In the genomic region with DNA sequence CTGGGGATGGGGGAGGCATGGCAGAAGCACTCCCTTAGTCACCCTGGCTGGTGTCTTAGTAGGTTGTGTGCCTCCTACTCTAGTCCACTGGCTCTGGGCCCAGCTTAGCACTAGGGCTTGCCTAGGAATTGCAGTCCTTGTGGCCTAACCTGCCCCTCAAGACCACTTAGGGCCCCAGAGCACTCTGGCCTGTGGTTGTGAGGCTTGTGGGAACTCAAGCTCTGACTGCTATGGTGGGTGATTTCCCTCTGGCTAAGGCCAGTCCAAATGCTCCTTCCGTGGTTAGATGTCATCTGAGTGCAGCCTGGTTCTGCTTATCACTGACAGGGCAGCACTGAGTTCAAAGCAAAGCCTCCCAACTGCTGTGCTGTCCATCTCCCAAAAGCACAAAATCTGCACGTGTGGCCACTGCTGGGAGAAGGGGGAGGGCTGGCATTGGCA, we compare ENCODE assay signal across 12 cellular contexts. TPM values are rescaled to one million over a fixed set of nuclear protein-coding genes. Genes with fewer than 3 reads are reported as not detected.
DNase-seq lines count a peak whose midpoint lies in the region; ATAC-seq, FAIRE-seq and TF ChIP-seq lines count a peak whose summit lies in the region.
"Had no signal": no experiment of that assay in that cellular context is flagged by ENCODE, and none has a peak within 500 bp of the region (broad histone marks: within the 10 kb centered on the region; RNA-seq: fewer than 3 reads in every experiment).

No MANE protein-coding gene starts in this region.

- intact Hi-C loops in right lobe of liver (cut with DNase I): no loop called here
- intact Hi-C loops in CD4-positive, alpha-beta T cell (cut with DNase I, micrococcal nuclease): no loop called here

- no peak for TF ChIP-seq POLR2A in right lobe of liver (IDR thresholded peaks at IDR 0.05)

- H3K36me3 Mint-ChIP-seq in CD4-positive, CD25-positive, alpha-beta regulatory T cell: no peaks in the 10 kb centered on the region
- no peaks in the 10 kb centered on the region for H3K36me3 Mint-ChIP-seq in astrocyte (ENCODE audit: low read depth, unreplicated experiment)
- no peaks in the 10 kb centered on the region for H3K36me3 Mint-ChIP-seq in CD4-positive, alpha-beta T cell (ENCODE audit: low read depth)

- no peak for FAIRE-seq in astrocyte (lab: Jason Lieb, UNC)

- WGBS in right lobe of liver (ENCODE audit: insufficient coverage, low coverage, low lambda C conversion rate, missing lambda C conversion rate): 20% methylated on average over 2 of the region's 2 CpGs

- H3K4me1 ChIP-seq in CD4-positive, CD25-positive, alpha-beta regulatory T cell (ENCODE audit: control insufficient read depth, insufficient read depth, low read length, poor library complexity, severe bottlenecking): no peaks in the 10 kb centered on the region
- H3K4me1 ChIP-seq in astrocyte (ENCODE audit: insufficient read depth, low read length) (no peaks in the 10 kb centered on the region), right lobe of liver (peaks cover 0 to 14% (median 0%) of the 10 kb centered on the region in 4 donors)

- peaks cover 0 to 2% (median 0%) of the 10 kb centered on the region in 4 donors for H3K4me1 Mint-ChIP-seq in CD4-positive, CD25-positive, alpha-beta regulatory T cell
- peaks cover 21% of the 10 kb centered on the region for H3K4me1 Mint-ChIP-seq in astrocyte (ENCODE audit: low read depth, unreplicated experiment)
- no peaks in the 10 kb centered on the region for H3K4me1 Mint-ChIP-seq in CD4-positive, alpha-beta T cell (ENCODE audit: low read depth)

- peaks cover 0 to under 1% (median 0%) of the 10 kb centered on the region in 7 donors for H3K9me3 Mint-ChIP-seq in CD4-positive, CD25-positive, alpha-beta regulatory T cell
- H3K9me3 Mint-ChIP-seq in astrocyte (ENCODE audit: unreplicated experiment): peaks cover 2% of the 10 kb centered on the region
- H3K9me3 Mint-ChIP-seq in CD4-positive, alpha-beta T cell: no peaks in the 10 kb centered on the region

- H3K79me2 ChIP-seq in astrocyte (ENCODE audit: insufficient read depth, low read length): no peaks in the 10 kb centered on the region

- peak in 1 of 2 donors; percentile 43 for ATAC-seq in CD4-positive, CD25-positive, alpha-beta regulatory T cell (ENCODE audit: low read depth in 2 of 2)
- ATAC-seq in HG03039 (IDR thresholded peaks at IDR 0.05; ENCODE audit: unreplicated experiment) (peak; percentile 70), right lobe of liver (peak; percentile 30 to 70 (median 42))
- ATAC-seq in CD4-positive, alpha-beta T cell (ENCODE audit: poor library complexity): no peak

- DNase-seq in CD4-positive, CD25-positive, alpha-beta regulatory T cell: no peak
- DNase-seq in astrocyte (ENCODE audit: low read depth) (peak; percentile 38), right lobe of liver (no peak), cortex of kidney (lab: John Stamatoyannopoulos, UW) (no peak), substantia nigra (lab: John Stamatoyannopoulos, UW) (no peak), NCI-H2227 (lab: John Stamatoyannopoulos, UW; ENCODE audit: unreplicated experiment) (no peak)
- DNase-seq in CD4-positive, alpha-beta T cell: no peak
- DNase-seq: activated CD4-positive, alpha-beta T cell treated with anti-CD3 and anti-CD28 coated beads for 4 hours; C1 segment of cervical spinal cord; NCI-H526 had no signal

- peaks cover 19% of the 10 kb centered on the region for H3K27me3 Mint-ChIP-seq in CD4-positive, CD25-positive, alpha-beta regulatory T cell
- no peaks in the 10 kb centered on the region for H3K27me3 Mint-ChIP-seq in astrocyte (ENCODE audit: low read depth, unreplicated experiment)
- H3K27me3 Mint-ChIP-seq in CD4-positive, alpha-beta T cell: peaks cover 3% of the 10 kb centered on the region

- H4K20me1 ChIP-seq in astrocyte (ENCODE audit: insufficient read depth, low read length): no peaks in the 10 kb centered on the region

- POLR2A ChIA-PET in CD4-positive, alpha-beta T cell (lab: Charles Lee): interaction anchor here (0.6 kb wide), 1 partner anchor 184 kb away, joined by 3 read pairs; no protein-coding TSS in a partner anchor

- H3K36me3 ChIP-seq in CD4-positive, CD25-positive, alpha-beta regulatory T cell (ENCODE audit: control insufficient read depth, insufficient read depth, low read length): no peaks in the 10 kb centered on the region
- no peaks in the 10 kb centered on the region for H3K36me3 ChIP-seq in astrocyte (ENCODE audit: insufficient read depth, low read length)
- no peaks in the 10 kb centered on the region for H3K36me3 ChIP-seq in right lobe of liver
- H3K36me3 ChIP-seq: suprapubic skin had no signal

- H3K4me3 ChIP-seq in CD4-positive, CD25-positive, alpha-beta regulatory T cell (ENCODE audit: low read depth, low read length): no peak overlapping the region
- H3K4me3 ChIP-seq in astrocyte (ENCODE audit: insufficient read depth, low read depth, low read length) (no peak overlapping the region), right lobe of liver (no peak overlapping the region)
- H3K4me3 ChIP-seq: suprapubic skin had no signal

- no peak overlapping the region for H3K4me2 ChIP-seq in astrocyte (ENCODE audit: low read length)

- H2AFZ ChIP-seq in astrocyte (ENCODE audit: low read depth, low read length): no peak overlapping the region

- no peaks in the 10 kb centered on the region for H3K9me3 ChIP-seq in CD4-positive, CD25-positive, alpha-beta regulatory T cell (ENCODE audit: control insufficient read depth in 2 of 2, low read length in 2 of 2)
- H3K9me3 ChIP-seq in astrocyte (ENCODE audit: insufficient read depth, low read depth, low read length): no peaks in the 10 kb centered on the region
- H3K9me3 ChIP-seq in right lobe of liver: no peaks in the 10 kb centered on the region
- H3K9me3 ChIP-seq in CD4-positive, alpha-beta T cell (ENCODE audit: control insufficient read depth, low read length): no peaks in the 10 kb centered on the region
- H3K9me3 ChIP-seq: suprapubic skin had no signal

- no peak overlapping the region for H3K9ac ChIP-seq in astrocyte (ENCODE audit: low read length)

- H3K27ac Mint-ChIP-seq in CD4-positive, CD25-positive, alpha-beta regulatory T cell: peak overlapping the region in 2 of 3 donors; percentile 28 to 84
- H3K27ac Mint-ChIP-seq in astrocyte (ENCODE audit: unreplicated experiment): no peak overlapping the region
- H3K27ac Mint-ChIP-seq in CD4-positive, alpha-beta T cell: no peak overlapping the region

- TF ChIP-seq CTCF in astrocyte (IDR thresholded peaks at IDR 0.05; ENCODE audit: insufficient read depth, low read depth, low read length) (no peak), right lobe of liver (IDR thresholded peaks at IDR 0.05) (no peak)
- no peak for TF ChIP-seq CTCF in CD4-positive, alpha-beta T cell (IDR thresholded peaks at IDR 0.05)

- no peak overlapping the region for H3K27ac ChIP-seq in CD4-positive, CD25-positive, alpha-beta regulatory T cell (ENCODE audit: insufficient read depth, low read length, poor library complexity, severe bottlenecking)
- no peak overlapping the region for H3K27ac ChIP-seq in astrocyte (ENCODE audit: low read depth, low read length)
- no peak overlapping the region for H3K27ac ChIP-seq in right lobe of liver
- no peak overlapping the region for H3K27ac ChIP-seq in CD4-positive, alpha-beta T cell (ENCODE audit: low read depth, low read length)
- H3K27ac ChIP-seq in substantia nigra (ENCODE audit: low read depth, low read length, poor library complexity, severe bottlenecking): no peak overlapping the region
- H3K27ac ChIP-seq: suprapubic skin had no signal

- no peak overlapping the region for H3K4me3 Mint-ChIP-seq in CD4-positive, CD25-positive, alpha-beta regulatory T cell
- H3K4me3 Mint-ChIP-seq in astrocyte (ENCODE audit: unreplicated experiment): no peak overlapping the region
- no peak overlapping the region for H3K4me3 Mint-ChIP-seq in CD4-positive, alpha-beta T cell

- H3K27me3 ChIP-seq in CD4-positive, CD25-positive, alpha-beta regulatory T cell (ENCODE audit: control insufficient read depth, insufficient read depth, low read length): no peaks in the 10 kb centered on the region
- H3K27me3 ChIP-seq in astrocyte (ENCODE audit: insufficient read depth, low read length) (no peaks in the 10 kb centered on the region), right lobe of liver (no peaks in the 10 kb centered on the region)
- H3K27me3 ChIP-seq in CD4-positive, alpha-beta T cell (ENCODE audit: control insufficient read depth, insufficient read depth, low read length): no peaks in the 10 kb centered on the region
- H3K27me3 ChIP-seq: suprapubic skin had no signal

- CTCF ChIA-PET in CD4-positive, alpha-beta T cell (lab: Charles Lee): no interaction called here

RNA-seq across cellular contexts. Expression of gene FGD4, which starts 20.2 kb away (rescaled TPM):
- total RNA-seq in CD4-positive, CD25-positive, alpha-beta regulatory T cell: 0.67 TPM
- under 1 TPM in 1 of 4 donors, not detected in 3; 0.02 TPM for polyA plus RNA-seq in CD4-positive, CD25-positive, alpha-beta regulatory T cell
- 16.2 and 18.7 TPM in 2 replicates for total RNA-seq in astrocyte
- total RNA-seq in right lobe of liver: 10 to 100 TPM; 15.1 to 29.3 (median 20.3) TPM
- total RNA-seq in CD4-positive, alpha-beta T cell: under 1 TPM; 0.25 to 0.34 TPM

Comparison
In these comparisons a context has a peak if more than half of its experiments do, and no peak if none do; other contexts are left out.
1. H3K27ac Mint-ChIP-seq: peak in CD4-positive, CD25-positive, alpha-beta regulatory T cell (2 of 3); none in astrocyte (single experiment) and CD4-positive, alpha-beta T cell (single experiment).